8 cellular contexts compared by ENCODE assay signal in the genomic region with DNA sequence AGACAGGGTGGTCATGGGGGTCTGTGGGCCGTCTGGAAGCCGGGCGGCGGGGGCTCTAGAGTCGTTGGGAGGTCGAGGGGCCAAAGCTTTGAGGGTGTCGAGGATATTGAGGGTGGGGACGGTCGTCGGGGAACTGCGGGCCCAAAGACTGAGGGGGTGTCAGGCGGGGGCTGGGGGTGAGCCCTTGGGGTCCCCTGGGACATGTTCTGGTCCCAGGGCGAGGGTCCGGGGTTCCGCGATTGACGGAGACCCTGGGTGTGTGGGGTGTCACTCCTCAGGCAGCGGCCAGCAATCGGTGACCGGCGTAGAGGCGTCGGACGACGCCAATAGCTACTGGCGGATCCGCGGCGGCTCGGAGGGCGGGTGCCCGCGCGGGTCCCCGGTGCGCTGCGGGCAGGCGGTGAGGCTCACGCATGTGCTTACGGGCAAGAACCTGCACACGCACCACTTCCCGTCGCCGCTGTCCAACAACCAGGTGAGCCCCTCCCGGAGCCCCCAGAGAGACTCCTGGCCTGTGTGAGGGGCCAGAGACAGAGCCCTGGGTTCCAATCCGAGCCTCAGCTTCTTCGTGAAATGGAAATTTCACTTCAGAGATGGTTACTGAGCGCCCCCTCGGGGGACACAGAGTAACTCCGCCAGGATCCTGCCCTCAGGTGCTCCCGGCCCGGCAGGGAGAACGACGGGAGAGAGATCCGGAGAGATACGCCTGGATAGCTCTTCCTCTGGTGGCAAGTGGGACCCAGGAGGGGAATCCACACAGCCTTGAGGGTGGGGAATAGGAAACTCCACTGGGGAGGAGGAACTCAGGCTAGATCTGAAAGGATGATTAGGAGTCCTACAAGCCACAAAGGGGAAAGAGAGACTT. TPM values are rescaled to one million over a fixed set of nuclear protein-coding genes. Genes with fewer than 3 reads are reported as not detected.
DNase-seq lines count a peak whose midpoint lies in the region; ATAC-seq and TF ChIP-seq lines count a peak whose summit lies in the region.

No MANE protein-coding gene starts in this region.

- H3K4me3 ChIP-seq in ascending aorta (peak overlapping the region; percentile 63 to 83), iPS-15b (ENCODE audit: low read depth, low read length) (peak overlapping the region; percentile 78), skeletal muscle satellite cell (ENCODE audit: low read length) (peak overlapping the region; percentile 93)

- intact Hi-C loops in ascending aorta (cut with DNase I): loop anchor here (1.0 to 10.0 kb wide), 5 partner anchors 14 to 784 kb away; a partner anchor contains a TSS

- DNase-seq in GM10266 (ENCODE audit: extremely low spot score) (peak; percentile 79), LHCN-M2 (ENCODE audit: low read depth) (peak; percentile 53), SKM-1 treated with dmso at 0.1 percent for 144 hours (lab: John Stamatoyannopoulos, UW; ENCODE audit: unreplicated experiment) (peak; percentile 55), ascending aorta (ENCODE audit: low spot score in 2 of 2) (no peak)

- peak overlapping the region; percentile 69 to 79 for H3K27ac ChIP-seq in ascending aorta

- H3K9ac ChIP-seq in iPS-15b (ENCODE audit: low read depth, low read length) (peak overlapping the region; percentile 60), skeletal muscle satellite cell (ENCODE audit: low read depth, low read length) (peak overlapping the region; percentile 87)

- no peak for ATAC-seq in HG03354 (IDR thresholded peaks at IDR 0.05; ENCODE audit: poor library complexity, severe bottlenecking, unreplicated experiment)
- ATAC-seq in HG02981 (IDR thresholded peaks at IDR 0.05; ENCODE audit: unreplicated experiment): no peak

- H3K4me2 ChIP-seq in skeletal muscle satellite cell (ENCODE audit: low read length): peak overlapping the region; percentile 99

- H3K4me1 ChIP-seq in ascending aorta: peaks cover 0 to 14% of the 10 kb centered on the region in 2 donors
- peaks cover 10% of the 10 kb centered on the region for H3K4me1 ChIP-seq in iPS-15b (ENCODE audit: control insufficient read depth, insufficient read depth, low read length)
- peaks cover 15% of the 10 kb centered on the region for H3K4me1 ChIP-seq in skeletal muscle satellite cell (ENCODE audit: control insufficient read depth, insufficient read depth, low read length)

- H3K36me3 ChIP-seq in ascending aorta (peaks cover 0 to 6% of the 10 kb centered on the region in 2 donors), iPS-15b (ENCODE audit: control insufficient read depth, insufficient read depth, low read length) (peaks cover 10% of the 10 kb centered on the region), skeletal muscle satellite cell (ENCODE audit: insufficient read depth, low read length) (peaks cover 5% of the 10 kb centered on the region)

- no peaks in the 10 kb centered on the region for H3K27me3 ChIP-seq in ascending aorta
- H3K27me3 ChIP-seq in iPS-15b (ENCODE audit: control insufficient read depth, insufficient read depth, low read length): peaks cover 8% of the 10 kb centered on the region
- H3K27me3 ChIP-seq in skeletal muscle satellite cell (ENCODE audit: control insufficient read depth, insufficient read depth, low read length): no peaks in the 10 kb centered on the region

- H3K9me3 ChIP-seq in ascending aorta (no peaks in the 10 kb centered on the region), iPS-15b (ENCODE audit: control insufficient read depth, insufficient read depth, low read length) (no peaks in the 10 kb centered on the region), skeletal muscle satellite cell (replicated peaks; ENCODE audit: low read length) (no peaks in the 10 kb centered on the region)

- TF ChIP-seq CTCF in GM10266 (IDR thresholded peaks at IDR 0.05; ENCODE audit: control insufficient read depth, insufficient read depth, low read depth, missing control alignments): peak; percentile 70
- TF ChIP-seq CTCF in ascending aorta (IDR thresholded peaks at IDR 0.05): peak; percentile 42 to 55 (median 45)

RNA-seq across cellular contexts. Expression of a gene that starts 0.7 kb away (rescaled TPM):
- total RNA-seq in LHCN-M2 (2014; rRNA removed) (40.5 and 49.7 TPM in 2 replicates), ascending aorta (37.4 TPM)
- 61.1 TPM for polyA plus RNA-seq in LHCN-M2 (2012)
- total RNA-seq in skeletal muscle satellite cell (2012; rRNA removed): 41.8 and 58.1 TPM in 2 replicates

RNA-seq across cellular contexts. Expression of a gene that starts 10.3 kb away (rescaled TPM):
- total RNA-seq in LHCN-M2 (2014; rRNA removed) (0.06 and 0.26 TPM in 2 replicates), ascending aorta (not detected)
- polyA plus RNA-seq in LHCN-M2 (2012): 0.07 TPM
- total RNA-seq in skeletal muscle satellite cell (2012; rRNA removed): 0.22 and 0.25 TPM in 2 replicates

RNA-seq across cellular contexts. Expression of a gene that starts 13.0 kb away (rescaled TPM):
- total RNA-seq in LHCN-M2 (2014; rRNA removed) (39.6 and 49.2 TPM in 2 replicates), ascending aorta (80.8 TPM)
- polyA plus RNA-seq in LHCN-M2 (2012): 15.4 TPM
- 43.9 and 56.3 TPM in 2 replicates for total RNA-seq in skeletal muscle satellite cell (2012; rRNA removed)

RNA-seq across cellular contexts. Expression of a gene that starts 23.0 kb away (rescaled TPM):
- total RNA-seq in LHCN-M2 (2014; rRNA removed): 27.8 and 29.6 TPM in 2 replicates
- 28.2 TPM for polyA plus RNA-seq in LHCN-M2 (2012)
- total RNA-seq in ascending aorta: 36.3 TPM
- total RNA-seq in skeletal muscle satellite cell (2012; rRNA removed): 19.9 and 22.3 TPM in 2 replicates

Comparison
In these comparisons a context has a peak if more than half of its experiments do, and no peak if none do; other contexts are left out.
1. DNase-seq: peak in GM10266 (single experiment), LHCN-M2 (single experiment) and SKM-1 treated with dmso at 0.1 percent for 144 hours (single experiment); none in ascending aorta (0 of 2).
2. Peak in every context shown above with its lines, with median percentiles within 50 percentile points of each other: H3K4me3 ChIP-seq.